In the genomic region with DNA sequence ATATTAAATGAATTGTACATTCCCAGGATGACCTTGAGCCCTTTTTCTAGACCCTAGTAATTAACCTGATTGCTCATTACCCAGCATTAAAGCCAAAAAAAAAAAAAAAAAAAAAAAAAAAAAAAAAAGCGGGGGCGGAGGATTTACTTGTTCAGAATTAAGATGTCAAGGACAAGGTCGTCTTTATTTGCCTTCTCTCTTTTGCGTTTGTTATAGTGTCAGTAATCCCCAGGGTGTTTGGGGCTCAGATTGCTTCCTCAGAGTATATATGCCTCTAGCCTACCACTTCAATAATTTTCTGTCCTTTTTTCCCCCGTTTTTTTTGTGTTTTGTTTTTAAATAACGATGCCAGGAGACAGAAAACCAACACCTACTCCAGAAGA, we compare ENCODE assay signal across 8 cellular contexts.
DNase-seq lines count a peak whose midpoint lies in the region; ATAC-seq and TF ChIP-seq lines count a peak whose summit lies in the region.

No MANE protein-coding gene starts in this region.

- DNase-seq in heart left ventricle (no peak), cardiac septum (ENCODE audit: low spot score) (no peak), SK-N-MC (ENCODE audit: low read depth, low spot score) (no peak), NCI-H510A treated with DMSO at 0.1 percent for 48 hours (lab: John Stamatoyannopoulos, UW) (no peak), NCI-H345 treated with DMSO at 0.1 percent for 48 hours (lab: John Stamatoyannopoulos, UW; ENCODE audit: unreplicated experiment) (no peak), HPDE6-E6E7 (ENCODE audit: extremely low spot score) (no peak)
- no peak for DNase-seq in naive thymus-derived CD4-positive, alpha-beta T cell

- H3K27me3 ChIP-seq in heart left ventricle = no peaks in the 10 kb centered on the region
- H3K27me3 ChIP-seq in naive thymus-derived CD4-positive, alpha-beta T cell (ENCODE audit: control insufficient read depth in 2 of 2, insufficient read depth in 2 of 2, low read length in 2 of 2) = no peaks in the 10 kb centered on the region

- ATAC-seq in heart left ventricle (peak in 2 of 4 donors; percentile 2 to 8), HG02973 (IDR thresholded peaks at IDR 0.05; ENCODE audit: unreplicated experiment) (peak; percentile 40)
- ATAC-seq in naive thymus-derived CD4-positive, alpha-beta T cell = peak; percentile 33

- CTCF ChIA-PET in naive thymus-derived CD4-positive, alpha-beta T cell (lab: Charles Lee) = no interaction called here

- intact Hi-C loops in heart left ventricle (cut with DNase I) = no loop called here
- intact Hi-C loops in cardiac septum (cut with DNase I) = no loop called here
- intact Hi-C loops in naive thymus-derived CD4-positive, alpha-beta T cell (cut with micrococcal nuclease) = loop anchor here (1.0 to 2.0 kb wide), 2 partner anchors 36 to 139 kb away; no protein-coding TSS in a partner anchor

- H3K9ac ChIP-seq in SK-N-MC (ENCODE audit: insufficient read length) = peak overlapping the region; percentile 24

- H3K36me3 ChIP-seq in heart left ventricle (no peaks in the 10 kb centered on the region), SK-N-MC (ENCODE audit: insufficient read depth, low read length) (no peaks in the 10 kb centered on the region)
- no peaks in the 10 kb centered on the region for H3K36me3 ChIP-seq in naive thymus-derived CD4-positive, alpha-beta T cell (ENCODE audit: control insufficient read depth in 2 of 3, insufficient read depth in 3 of 3, low read length in 3 of 3)

- WGBS in heart left ventricle, 4 donors = 7 to 12% (median 8%) methylated on average over 6 of the region's 6 CpGs

- POLR2A ChIA-PET in naive thymus-derived CD4-positive, alpha-beta T cell (lab: Charles Lee) = no interaction called here

- no peak for TF ChIP-seq CTCF in heart left ventricle (IDR thresholded peaks at IDR 0.05)

- no peaks in the 10 kb centered on the region for H3K27me3 Mint-ChIP-seq in naive thymus-derived CD4-positive, alpha-beta T cell

- peak overlapping the region; percentile 26 to 86 (median 73) for H3K27ac Mint-ChIP-seq in naive thymus-derived CD4-positive, alpha-beta T cell

- H3K36me3 Mint-ChIP-seq in naive thymus-derived CD4-positive, alpha-beta T cell = peaks cover 0 to 11% (median 4%) of the 10 kb centered on the region in 5 donors

- peaks cover 32 to 72% (median 66%) of the 10 kb centered on the region in 7 donors for H3K4me1 Mint-ChIP-seq in naive thymus-derived CD4-positive, alpha-beta T cell

- peaks cover 6 to 89% (median 64%) of the 10 kb centered on the region in 12 donors for H3K4me1 ChIP-seq in heart left ventricle
- peaks cover 6 to 9% of the 10 kb centered on the region in 2 donors for H3K4me1 ChIP-seq in naive thymus-derived CD4-positive, alpha-beta T cell (ENCODE audit: control insufficient read depth in 2 of 2, insufficient read depth in 2 of 2, low read length in 2 of 2)

- H3K9me3 Mint-ChIP-seq in naive thymus-derived CD4-positive, alpha-beta T cell = no peaks in the 10 kb centered on the region

- TF ChIP-seq POLR2A in heart left ventricle (IDR thresholded peaks at IDR 0.05) = no peak

- H3K9me3 ChIP-seq in heart left ventricle (no peaks in the 10 kb centered on the region), SK-N-MC (ENCODE audit: low read depth, low read length) (no peaks in the 10 kb centered on the region)
- no peaks in the 10 kb centered on the region for H3K9me3 ChIP-seq in naive thymus-derived CD4-positive, alpha-beta T cell (ENCODE audit: control insufficient read depth in 2 of 3, low read length in 3 of 3)

- H3K27ac ChIP-seq in heart left ventricle (peak overlapping the region in 11 of 12 donors; percentile 7 to 81 (median 47)), SK-N-MC (peak overlapping the region; percentile 67; the same call in 1 of the 2 replicates)
- H3K27ac ChIP-seq in naive thymus-derived CD4-positive, alpha-beta T cell (ENCODE audit: low read depth, low read length) = peak overlapping the region; percentile 6

- H3K4me3 Mint-ChIP-seq in naive thymus-derived CD4-positive, alpha-beta T cell = peak overlapping the region; percentile 35 to 87 (median 83)

- H3K4me3 ChIP-seq in heart left ventricle (peak overlapping the region in 3 of 12 donors; percentile 20 to 38 (median 24)), SK-N-MC (peak overlapping the region; percentile 0; the same call in 1 of the 2 replicates)
- H3K4me3 ChIP-seq in naive thymus-derived CD4-positive, alpha-beta T cell (ENCODE audit: low read length) = peak overlapping the region; percentile 5

Comparison
In these comparisons a context has a peak if more than half of its experiments do, and no peak if none do; other contexts are left out.
1. H3K27ac ChIP-seq: peak in every context shown above with its lines; median percentile 67 in SK-N-MC; 47 in heart left ventricle; 6 in naive thymus-derived CD4-positive, alpha-beta T cell.
2. intact Hi-C loops: an anchor here in naive thymus-derived CD4-positive, alpha-beta T cell (1.0 to 2.0 kb wide); none called in heart left ventricle and cardiac septum.